ENCODE assay signal across 28 cellular contexts in the genomic region with DNA sequence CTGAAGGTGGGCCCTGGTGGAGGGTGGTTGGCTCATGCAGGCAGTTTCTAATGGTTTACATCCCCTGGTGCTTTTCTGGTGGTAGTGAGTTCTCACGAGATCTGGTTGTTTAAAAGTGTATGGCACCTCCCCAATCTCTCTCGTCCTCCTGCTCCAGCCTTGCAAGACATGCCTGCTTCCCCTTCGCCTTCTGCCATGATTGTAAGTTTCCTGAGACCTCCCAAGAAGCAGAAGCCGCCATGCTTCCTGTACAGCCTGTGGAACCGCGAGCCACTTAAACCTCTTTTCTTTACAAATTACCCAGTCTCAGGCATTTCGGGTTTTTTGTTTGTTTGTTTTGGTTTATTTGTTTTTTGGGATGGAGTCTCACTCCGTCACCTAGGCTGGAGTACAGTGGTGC.
A peak's percentile ranks its signal among the peaks of the same experiment; 100 is the strongest.
DNase-seq lines count a peak whose midpoint lies in the region; FAIRE-seq and TF ChIP-seq lines count a peak whose summit lies in the region.
"Had no signal": no experiment of that assay in that cellular context is flagged by ENCODE, and none has a peak within 500 bp of the region (broad histone marks: within the 10 kb centered on the region; RNA-seq: fewer than 3 reads in every experiment).

No MANE protein-coding gene starts in this region.

- H4K91ac ChIP-seq in H1 (replicated peaks; ENCODE audit: insufficient read length, low read length), result no peak overlapping the region

- H3K9me3 ChIP-seq in SJSA1 (replicated peaks) (0 out of 2 replicates have a peak, but pooled peaks cover 3% of the 10 kb centered on the region), H1 (ENCODE audit: insufficient read depth in 2 of 2, low read depth in 1 of 2, low read length in 1 of 2) (no peaks in the 10 kb centered on the region; a peak in 1 of 4 replicates), breast epithelium (no peaks in the 10 kb centered on the region), tibial nerve (no peaks in the 10 kb centered on the region)
- H3K9me3 ChIP-seq: BE2C, BLaER1 had no signal

- WGBS in H1 (ENCODE audit: extremely low coverage in 1 of 2, insufficient coverage in 1 of 2, insufficient read length in 1 of 2, insufficient replicate concordance in 2 of 2, low coverage in 1 of 2, low lambda C conversion rate in 2 of 2, missing lambda C conversion rate in 1 of 2), 2 experiments, result 84% methylated on average over 8 of the region's 8 CpGs; no CpG with 5 or more reads in 1 of the 2 experiments
- 85 to 90% methylated on average over 8 of the region's 8 CpGs for WGBS in tibial nerve, 2 donors

- H4K20me1 ChIP-seq in H1 (replicated peaks in 1 of 2; ENCODE audit: control insufficient read depth in 1 of 2, insufficient read depth in 2 of 2, low read length in 2 of 2), result no peaks in the 10 kb centered on the region
- H4K20me1 ChIP-seq: BLaER1 had no signal

- intact Hi-C loops in posterior vena cava (cut with DNase I) (no loop called here), breast epithelium (cut with DNase I; ENCODE audit: low total_unique reads) (no loop called here)

- H2AFZ ChIP-seq in H1 (ENCODE audit: low read length), result no peak overlapping the region

- no peaks in the 10 kb centered on the region for H3K27me3 ChIP-seq in SJSA1 (replicated peaks)
- no peaks in the 10 kb centered on the region; a peak in 1 of 7 replicates for H3K27me3 ChIP-seq in H1 (replicated peaks in 1 of 4; ENCODE audit: control insufficient read depth in 3 of 4, extremely low read depth in 1 of 4, insufficient read depth in 3 of 4, low read length in 3 of 4)
- no peaks in the 10 kb centered on the region for H3K27me3 ChIP-seq in breast epithelium
- H3K27me3 ChIP-seq in tibial nerve, result peaks cover 0 to 4% of the 10 kb centered on the region in 2 donors
- H3K27me3 ChIP-seq: BLaER1 had no signal

- H3K79me1 ChIP-seq in H1 (ENCODE audit: low read depth, low read length), result no peaks in the 10 kb centered on the region

- H3K4me3 ChIP-seq in SJSA1 (no peak overlapping the region), H1 (ENCODE audit: extremely low read depth in 1 of 4, insufficient read depth in 2 of 4, low read depth in 3 of 4, low read length in 4 of 4) (no peak overlapping the region), breast epithelium (no peak overlapping the region), tibial nerve (no peak overlapping the region)
- H3K4me3 ChIP-seq: BLaER1, GM12878 had no signal

- no peak overlapping the region for H4K8ac ChIP-seq in H1 (ENCODE audit: extremely low read depth, insufficient read depth, low read length)

- FAIRE-seq in H1 (lab: Jason Lieb, UNC) (no peak), urothelium cell line (lab: Jason Lieb, UNC) (peak; percentile 68)
- FAIRE-seq: A204.1, GM12878, GM12892, GM18507 had no signal

- peaks cover 7% of the 10 kb centered on the region; the same call in 1 of the 2 replicates for H3K23me2 ChIP-seq in H1 (ENCODE audit: low read depth, low read length)

- H4K5ac ChIP-seq in H1 (ENCODE audit: insufficient read length, low read depth, low read length), result no peak overlapping the region

- H3K4me1 ChIP-seq in SJSA1 (replicated peaks) (peaks cover 10% of the 10 kb centered on the region), H1 (replicated peaks in 1 of 4; ENCODE audit: control insufficient read depth in 3 of 4, insufficient read depth in 4 of 4, low read length in 3 of 4) (peaks cover 6 to 20% (median 10%) of the 10 kb centered on the region in 4 experiments), breast epithelium (no peaks in the 10 kb centered on the region), tibial nerve (no peaks in the 10 kb centered on the region)
- H3K4me1 ChIP-seq: BE2C had no signal

- no peak overlapping the region for H3K9ac ChIP-seq in H1 (replicated peaks in 1 of 4; ENCODE audit: extremely low read depth in 1 of 4, low read depth in 3 of 4, low read length in 3 of 4)
- H3K9ac ChIP-seq: BLaER1 had no signal

- H2BK5ac ChIP-seq in H1 (ENCODE audit: low read depth, low read length), result no peak overlapping the region

- peak; percentile 66 to 72 for DNase-seq in SJSA1 (ENCODE audit: low read depth in 1 of 2, low spot score in 2 of 2)
- DNase-seq in H1 (ENCODE audit: low read depth in 1 of 2, low spot score in 2 of 2), result no peak
- DNase-seq in posterior vena cava (ENCODE audit: low spot score), result peak; percentile 49
- DNase-seq in urothelium cell line (ENCODE audit: low spot score), result no peak
- DNase-seq in SHP77 treated with DMSO at 0.1 percent for 48 hours (lab: John Stamatoyannopoulos, UW), result no peak
- DNase-seq in breast epithelium (ENCODE audit: low spot score in 2 of 2), result no peak
- no peak for DNase-seq in tibial nerve (ENCODE audit: low spot score in 2 of 2)
- no peak for DNase-seq in NK-92 (lab: John Stamatoyannopoulos, UW; ENCODE audit: unreplicated experiment)
- DNase-seq: 8988T; ACHN; BE2C; C1 segment of cervical spinal cord; CD4-positive, alpha-beta memory T cell; CD4-positive, CD25-positive, alpha-beta regulatory T cell; CD8-positive, alpha-beta memory T cell; COR-L47; DMS 273 treated with DMSO at 0.1 percent for 48 hours; DMS153; DMS53; DMS79; DND-41; EL; GDM1 had no signal

- H2AK5ac ChIP-seq in H1 (ENCODE audit: low read depth, low read length), result peak overlapping the region; percentile 72; the same call in 1 of the 2 replicates

- no peak overlapping the region for H2BK20ac ChIP-seq in H1 (ENCODE audit: low read length)

- H3K23ac ChIP-seq in H1 (ENCODE audit: insufficient read length), result no peak overlapping the region

- CTCF ChIA-PET in H1 (lab: Charles Lee; ENCODE audit: partially characterized antibody), result interaction anchor here (1.0 to 2.3 kb wide), 7 partner anchors 12 to 71 kb away, joined by 3 to 8 read pairs (median 4); no protein-coding TSS in a partner anchor

- H3K4me2 ChIP-seq in H1 (ENCODE audit: insufficient read depth in 1 of 2, low read depth in 2 of 2, low read length in 2 of 2), result no peak overlapping the region
- H3K4me2 ChIP-seq: BLaER1 had no signal

- no peak overlapping the region for H3K27ac ChIP-seq in SJSA1
- no peak overlapping the region for H3K27ac ChIP-seq in H1 (ENCODE audit: low read depth, low read length)
- no peak overlapping the region for H3K27ac ChIP-seq in breast epithelium
- no peak overlapping the region for H3K27ac ChIP-seq in tibial nerve

- no peak overlapping the region for H2BK12ac ChIP-seq in H1 (ENCODE audit: low read depth, low read length)

- no peak overlapping the region for H3K14ac ChIP-seq in H1 (ENCODE audit: insufficient read length)

- TF ChIP-seq RAD21 in H1 (IDR thresholded peaks at IDR 0.05 in 1 of 2, conservative IDR thresholded peaks at IDR 0.05 in 1 of 2; ENCODE audit: low read depth in 2 of 2, low read length in 2 of 2), result no peak

- TF ChIP-seq EP300 in H1 (IDR thresholded peaks at IDR 0.05; ENCODE audit: borderline replicate concordance in 1 of 2, low read depth in 2 of 2, low read length in 2 of 2), result no peak
- TF ChIP-seq EP300 in tibial nerve (IDR thresholded peaks at IDR 0.05), result no peak

- TF ChIP-seq POLR2A in H1 (IDR thresholded peaks at IDR 0.05; ENCODE audit: control extremely low read depth in 1 of 2, low read depth in 2 of 2, low read length in 2 of 2) (no peak), breast epithelium (IDR thresholded peaks at IDR 0.05) (no peak), tibial nerve (IDR thresholded peaks at IDR 0.05) (no peak)

- H3K36me3 ChIP-seq in SJSA1 (no peaks in the 10 kb centered on the region), H1 (ENCODE audit: control insufficient read depth in 2 of 4, insufficient read depth in 4 of 4, low read length in 3 of 4) (no peaks in the 10 kb centered on the region), breast epithelium (no peaks in the 10 kb centered on the region), tibial nerve (no peaks in the 10 kb centered on the region)
- H3K36me3 ChIP-seq: BE2C, BLaER1 had no signal

- no peak overlapping the region for H2BK120ac ChIP-seq in H1 (replicated peaks; ENCODE audit: low read depth, low read length)

- POLR2A ChIA-PET in H1 (lab: Charles Lee; ENCODE audit: partially characterized antibody), result no interaction called here

- TF ChIP-seq CTCF in H1 (IDR thresholded peaks at IDR 0.05; ENCODE audit: control extremely low read depth in 1 of 3, insufficient read depth in 1 of 3, low read depth in 1 of 3, low read length in 3 of 3), result no peak
- TF ChIP-seq CTCF in breast epithelium (IDR thresholded peaks at IDR 0.05), result no peak
- no peak for TF ChIP-seq CTCF in tibial nerve (IDR thresholded peaks at IDR 0.05)

- no peak overlapping the region for H3K4ac ChIP-seq in H1 (replicated peaks; ENCODE audit: insufficient read length, low read depth, low read length)

- H3K18ac ChIP-seq in H1 (ENCODE audit: extremely low read depth, low read length), result no peak overlapping the region

- no peak overlapping the region for H2BK15ac ChIP-seq in H1 (ENCODE audit: low read length)

- H3K56ac ChIP-seq in H1 (replicated peaks; ENCODE audit: insufficient read length, low read depth, low read length), result no peak overlapping the region

- H3K79me2 ChIP-seq in H1 (ENCODE audit: control insufficient read depth in 1 of 2, insufficient read depth in 2 of 2, low read length in 2 of 2), result no peaks in the 10 kb centered on the region

TF ChIP-seq in H1, 55 proteins besides CTCF, POLR2A, EP300 and RAD21:
- TF ChIP-seq KDM4A (IDR thresholded peaks at IDR 0.05; ENCODE audit: low read depth, low read length, severe bottlenecking) (no peak), SP1 (IDR thresholded peaks at IDR 0.05; ENCODE audit: low read depth, low read length) (no peak)
- TF ChIP-seq, protein P1, sequence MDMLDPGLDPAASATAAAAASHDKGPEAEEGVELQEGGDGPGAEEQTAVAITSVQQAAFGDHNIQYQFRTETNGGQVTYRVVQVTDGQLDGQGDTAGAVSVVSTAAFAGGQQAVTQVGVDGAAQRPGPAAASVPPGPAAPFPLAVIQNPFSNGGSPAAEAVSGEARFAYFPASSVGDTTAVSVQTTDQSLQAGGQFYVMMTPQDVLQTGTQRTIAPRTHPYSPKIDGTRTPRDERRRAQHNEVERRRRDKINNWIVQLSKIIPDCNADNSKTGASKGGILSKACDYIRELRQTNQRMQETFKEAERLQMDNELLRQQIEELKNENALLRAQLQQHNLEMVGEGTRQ (IDR thresholded peaks at IDR 0.05; ENCODE audit: low read length), result no peak

Comparison
In these comparisons a context has a peak if more than half of its experiments do, and no peak if none do; other contexts are left out.
1. DNase-seq: peak in SJSA1 (2 of 2) and posterior vena cava (single experiment); none in H1 (0 of 2), urothelium cell line (single experiment), SHP77 treated with DMSO at 0.1 percent for 48 hours (single experiment), breast epithelium (0 of 2), tibial nerve (0 of 2) and NK-92 (single experiment).